ENCODE assay signal across 8 cellular contexts in genomic region chr1:212291505-212292134, GRCh38. TPM values are rescaled to one million over a fixed set of nuclear protein-coding genes. Genes with fewer than 3 reads are reported as not detected.
A peak's percentile ranks its signal among the peaks of the same experiment; 100 is the strongest.
DNase-seq lines count a peak whose midpoint lies in the region; ATAC-seq and TF ChIP-seq lines count a peak whose summit lies in the region.

No MANE protein-coding gene starts in this region.

- TF ChIP-seq CTCF in progenitor cell of endocrine pancreas (IDR thresholded peaks at IDR 0.05; ENCODE audit: unreplicated experiment): peak; percentile 61

- H3K4me1 Mint-ChIP-seq in activated naive CD8-positive, alpha-beta T cell (ENCODE audit: low read depth): peaks cover 84% of the 10 kb centered on the region
- peaks cover 71% of the 10 kb centered on the region for H3K4me1 Mint-ChIP-seq in activated naive CD8-positive, alpha-beta T cell treated with anti-CD3 and anti-CD28 coated beads for 36 hours
- H3K4me1 Mint-ChIP-seq in T-cell (peaks cover 86 to 93% (median 86%) of the 10 kb centered on the region in 3 donors), progenitor cell of endocrine pancreas (ENCODE audit: low read depth) (peaks cover 44% of the 10 kb centered on the region)

- POLR2A ChIA-PET in T-cell (lab: Charles Lee): interaction anchor here in 1 of 2 donors (0.6 to 0.9 kb wide), 2 partner anchors 220 to 497 kb away, joined by 3 read pairs; no protein-coding TSS in a partner anchor

- DNase-seq in activated naive CD8-positive, alpha-beta T cell treated with anti-CD3 and anti-CD28 coated beads for 36 hours: no peak
- peak; percentile 56 for DNase-seq in NCI-H1436 treated with DMSO at 0.1 percent for 48 hours (lab: John Stamatoyannopoulos, UW)
- DNase-seq in T-cell: peak in 2 of 34 experiments; percentile 20 to 21
- peak; percentile 49 for DNase-seq in fibroblast of peridontal ligament (ENCODE audit: extremely low read depth)
- DNase-seq in progenitor cell of endocrine pancreas (ENCODE audit: low spot score, unreplicated experiment): no peak

- CTCF ChIA-PET in T-cell (lab: Charles Lee): interaction anchor here (0.5 to 6.7 kb wide), 18 partner anchors 10 to 613 kb away, joined by 3 to 68 read pairs (median 6); partner anchors contain the start of genes DTL (in 1 of the 2) and INTS7 (in 1 of the 2)

- ATAC-seq in HG02678 (IDR thresholded peaks at IDR 0.05; ENCODE audit: unreplicated experiment) (peak; percentile 72), T-cell (replicated peaks in 1 of 4) (peak; percentile 67 to 83 (median 76)), GM18858 (IDR thresholded peaks at IDR 0.05; ENCODE audit: unreplicated experiment) (no peak)

- H3K27ac Mint-ChIP-seq in activated naive CD8-positive, alpha-beta T cell: peak overlapping the region; percentile 2
- no peak overlapping the region for H3K27ac Mint-ChIP-seq in activated naive CD8-positive, alpha-beta T cell treated with anti-CD3 and anti-CD28 coated beads for 36 hours
- H3K27ac Mint-ChIP-seq in T-cell (no peak overlapping the region), progenitor cell of endocrine pancreas (no peak overlapping the region)

- peaks cover 4% of the 10 kb centered on the region for H3K36me3 Mint-ChIP-seq in activated naive CD8-positive, alpha-beta T cell
- peaks cover 13% of the 10 kb centered on the region for H3K36me3 Mint-ChIP-seq in activated naive CD8-positive, alpha-beta T cell treated with anti-CD3 and anti-CD28 coated beads for 36 hours
- H3K36me3 Mint-ChIP-seq in T-cell (peaks cover 16% of the 10 kb centered on the region), progenitor cell of endocrine pancreas (ENCODE audit: insufficient read depth) (no peaks in the 10 kb centered on the region)

- H3K9me3 Mint-ChIP-seq in activated naive CD8-positive, alpha-beta T cell (ENCODE audit: low read depth): no peaks in the 10 kb centered on the region
- no peaks in the 10 kb centered on the region for H3K9me3 Mint-ChIP-seq in activated naive CD8-positive, alpha-beta T cell treated with anti-CD3 and anti-CD28 coated beads for 36 hours
- H3K9me3 Mint-ChIP-seq in T-cell (no peaks in the 10 kb centered on the region), progenitor cell of endocrine pancreas (ENCODE audit: low read depth) (no peaks in the 10 kb centered on the region)

- H3K4me3 Mint-ChIP-seq in activated naive CD8-positive, alpha-beta T cell: peak overlapping the region; percentile 33
- no peak overlapping the region for H3K4me3 Mint-ChIP-seq in activated naive CD8-positive, alpha-beta T cell treated with anti-CD3 and anti-CD28 coated beads for 36 hours
- H3K4me3 Mint-ChIP-seq in T-cell: peak overlapping the region; percentile 7 to 99 (median 34)
- H3K4me3 Mint-ChIP-seq in progenitor cell of endocrine pancreas (ENCODE audit: low read depth): no peak overlapping the region

- H3K27me3 Mint-ChIP-seq in activated naive CD8-positive, alpha-beta T cell: no peaks in the 10 kb centered on the region
- no peaks in the 10 kb centered on the region for H3K27me3 Mint-ChIP-seq in activated naive CD8-positive, alpha-beta T cell treated with anti-CD3 and anti-CD28 coated beads for 36 hours
- H3K27me3 Mint-ChIP-seq in T-cell (no peaks in the 10 kb centered on the region), progenitor cell of endocrine pancreas (no peaks in the 10 kb centered on the region)

RNA-seq across cellular contexts. Expression of gene PPP2R5A, which starts 6.4 kb away (rescaled TPM):
- 10 to 100 TPM; 32.9 to 34.3 TPM for total RNA-seq in activated naive CD8-positive, alpha-beta T cell treated with anti-CD3 and anti-CD28 coated beads for 36 hours
- total RNA-seq in T-cell (10 to 100 TPM; 40.4 to 51.1 (median 46.7) TPM), progenitor cell of endocrine pancreas (20.8 and 21.4 TPM in 2 replicates)

Comparison
In these comparisons a context has a peak if more than half of its experiments do, and no peak if none do; other contexts are left out.
1. H3K4me3 Mint-ChIP-seq: peak in activated naive CD8-positive, alpha-beta T cell (single experiment) and T-cell (3 of 3); none in activated naive CD8-positive, alpha-beta T cell treated with anti-CD3 and anti-CD28 coated beads for 36 hours (single experiment) and progenitor cell of endocrine pancreas (single experiment).
2. DNase-seq: peak in NCI-H1436 treated with DMSO at 0.1 percent for 48 hours (single experiment) and fibroblast of peridontal ligament (single experiment); none in activated naive CD8-positive, alpha-beta T cell treated with anti-CD3 and anti-CD28 coated beads for 36 hours (single experiment) and progenitor cell of endocrine pancreas (single experiment).